ENCODE assay signal across 8 cellular contexts in genomic region chr10:128125944-128126764, GRCh38. TPM values are rescaled to one million over a fixed set of nuclear protein-coding genes. Genes with fewer than 3 reads are reported as not detected.
A peak's percentile ranks its signal among the peaks of the same experiment; 100 is the strongest.
DNase-seq lines count a peak whose midpoint lies in the region; ATAC-seq lines count a peak whose summit lies in the region.

TSS of gene MKI67 (minus strand) at chr10:128126423. CDS start at chr10:128125667, 756 bp downstream.

- DNase-seq in AML-193 (lab: John Stamatoyannopoulos, UW) (peak; percentile 84 to 86), NCI-H446 (lab: John Stamatoyannopoulos, UW) (peak; percentile 72 to 87), cerebellum (ENCODE audit: low spot score) (peak; percentile 69), kidney glomerular epithelial cell (lab: John Stamatoyannopoulos, UW) (peak; percentile 73)
- peak; percentile 84 for DNase-seq in activated CD4-positive, CD25-positive, alpha-beta regulatory T cell treated with anti-CD3 and anti-CD28 coated beads, Interleukin-2, amount 50 U/mL, for 72 hours
- DNase-seq in stimulated activated CD4-positive, alpha-beta T cell treated with anti-CD3 and anti-CD28 coated beads, Interleukin-15, amount 100 ng/mL, for 48 hours (ENCODE audit: low read depth in 2 of 2): peak; percentile 87 to 88

- ATAC-seq in GM19043 (IDR thresholded peaks at IDR 0.05; ENCODE audit: low read depth, unreplicated experiment): peak; percentile 83
- peak; percentile 87 for ATAC-seq in HG03342 (IDR thresholded peaks at IDR 0.05; ENCODE audit: unreplicated experiment)

RNA-seq across cellular contexts. Expression of gene MKI67, which starts in this region (rescaled TPM):
- total RNA-seq in cerebellum: 13.6 TPM

Comparison
In these comparisons a context has a peak if more than half of its experiments do, and no peak if none do; other contexts are left out.
1. Peak in every context shown above with its lines: DNase-seq and ATAC-seq.